9 cellular contexts compared by ENCODE assay signal in genomic region chr1:147542549-147542857, GRCh38. TPM values are rescaled to one million over a fixed set of nuclear protein-coding genes. Genes with fewer than 3 reads are reported as not detected.
DNase-seq lines count a peak whose midpoint lies in the region; ATAC-seq and TF ChIP-seq lines count a peak whose summit lies in the region.
"Had no signal": no experiment of that assay in that cellular context is flagged by ENCODE, and none has a peak within 500 bp of the region (broad histone marks: within the 10 kb centered on the region; RNA-seq: fewer than 3 reads in every experiment).

No MANE protein-coding gene starts in this region.

- H3K4me3 Mint-ChIP-seq in activated T-helper 17 cell treated with anti-CD3 and anti-CD28 coated beads, Interleukin-2, amount 50 U/mL, for 72 hours: no peak overlapping the region

- H3K4me1 ChIP-seq in right atrium auricular region (peaks cover 0 to 58% of the 10 kb centered on the region in 2 donors), mononuclear cell (ENCODE audit: insufficient read depth, low read length) (peaks cover 33% of the 10 kb centered on the region), vagina (peaks cover 76% of the 10 kb centered on the region)

- H3K36me3 Mint-ChIP-seq in activated T-helper 17 cell treated with anti-CD3 and anti-CD28 coated beads, Interleukin-2, amount 50 U/mL, for 72 hours (ENCODE audit: low read depth): no peaks in the 10 kb centered on the region

- H3K4me1 Mint-ChIP-seq in activated T-helper 17 cell treated with anti-CD3 and anti-CD28 coated beads, Interleukin-2, amount 50 U/mL, for 72 hours: peaks cover 43% of the 10 kb centered on the region

- TF ChIP-seq CTCF in right atrium auricular region (IDR thresholded peaks at IDR 0.05) (no peak), choroid plexus epithelial cell (conservative IDR thresholded peaks at IDR 0.05; ENCODE audit: low read depth, low read length) (no peak), vagina (IDR thresholded peaks at IDR 0.05) (no peak), GM13977 (IDR thresholded peaks at IDR 0.05; ENCODE audit: extremely low read depth, insufficient read depth, missing control alignments) (no peak)

- H3K36me3 ChIP-seq in right atrium auricular region (no peaks in the 10 kb centered on the region), vagina (no peaks in the 10 kb centered on the region)

- in situ Hi-C loops in GM13977 (cut with MboI; ENCODE audit: low pct_unique_long_range_greater_than_20kb, low sequenced_read_pairs, unreplicated experiment): no loop called here

- intact Hi-C loops in left cardiac atrium (cut with DNase I) (loop anchor here in 1 of 2 donors (10.0 kb wide), 1 partner anchor 52 kb away; no protein-coding TSS in a partner anchor), vagina (cut with DNase I) (no loop called here)

- ATAC-seq in left cardiac atrium: no peak
- ATAC-seq in activated T-helper 17 cell treated with anti-CD3 and anti-CD28 coated beads, Interleukin-2, amount 50 U/mL, for 72 hours (replicated peaks): no peak

- no peaks in the 10 kb centered on the region for H3K27me3 Mint-ChIP-seq in activated T-helper 17 cell treated with anti-CD3 and anti-CD28 coated beads, Interleukin-2, amount 50 U/mL, for 72 hours

- H3K4me3 ChIP-seq in right atrium auricular region: peak overlapping the region; percentile 57 to 62
- H3K4me3 ChIP-seq in choroid plexus epithelial cell (ENCODE audit: low read depth, low read length): peak overlapping the region; percentile 68
- H3K4me3 ChIP-seq in mononuclear cell (ENCODE audit: low read length): peak overlapping the region; percentile 41
- peak overlapping the region; percentile 63 to 64 for H3K4me3 ChIP-seq in vagina

- no peaks in the 10 kb centered on the region for H3K9me3 Mint-ChIP-seq in activated T-helper 17 cell treated with anti-CD3 and anti-CD28 coated beads, Interleukin-2, amount 50 U/mL, for 72 hours
- H3K9me3 Mint-ChIP-seq: activated T-helper 2 cell treated with anti-CD3 and anti-CD28 coated beads, Interferon-gamma antibody, Interleukin-2, Interleukin-4, amounts not matched to agents 10 μg/mL and 5 μg/mL and 100 μg/mL, durations not matched to agents 14 hours and 24 hours and 36 hours had no signal

- TF ChIP-seq POLR2A in vagina (IDR thresholded peaks at IDR 0.05): no peak

- DNase-seq in right atrium auricular region (ENCODE audit: low spot score) (no peak), left cardiac atrium (no peak), choroid plexus epithelial cell (ENCODE audit: low read depth) (no peak), vagina (ENCODE audit: extremely low spot score in 2 of 2) (no peak), GM13977 (ENCODE audit: low spot score) (no peak), amniotic stem cell (lab: John Stamatoyannopoulos, UW) (no peak)

- peak overlapping the region; percentile 90 to 91 for H3K27ac ChIP-seq in right atrium auricular region
- H3K27ac ChIP-seq in vagina: peak overlapping the region; percentile 93

- H3K27me3 ChIP-seq in right atrium auricular region: no peaks in the 10 kb centered on the region
- H3K27me3 ChIP-seq in mononuclear cell (ENCODE audit: insufficient read depth, low read length): peaks cover 24% of the 10 kb centered on the region
- no peaks in the 10 kb centered on the region for H3K27me3 ChIP-seq in vagina

- H3K27ac Mint-ChIP-seq in activated T-helper 17 cell treated with anti-CD3 and anti-CD28 coated beads, Interleukin-2, amount 50 U/mL, for 72 hours: no peak overlapping the region
- H3K27ac Mint-ChIP-seq: activated T-helper 2 cell treated with anti-CD3 and anti-CD28 coated beads, Interferon-gamma antibody, Interleukin-2, Interleukin-4, amounts not matched to agents 10 μg/mL and 5 μg/mL and 100 μg/mL, durations not matched to agents 14 hours and 24 hours and 36 hours had no signal

- H3K9me3 ChIP-seq in right atrium auricular region (no peaks in the 10 kb centered on the region), mononuclear cell (ENCODE audit: low read depth, low read length) (no peaks in the 10 kb centered on the region), vagina (no peaks in the 10 kb centered on the region)

RNA-seq across cellular contexts. Expression of gene BCL9, which starts 1.2 kb away (rescaled TPM):
- 10 to 100 TPM; 10.6 to 23.3 TPM for total RNA-seq in right atrium auricular region
- 10 to 100 TPM; 10.8 to 11.6 TPM for total RNA-seq in left cardiac atrium
- total RNA-seq in mononuclear cell: 5.1 TPM
- total RNA-seq in vagina: 16.5 TPM
- total RNA-seq in activated T-helper 17 cell treated with anti-CD3 and anti-CD28 coated beads, Interleukin-2, amount 50 U/mL, for 72 hours: 10 to 100 TPM; 11.1 to 28.3 TPM
